In genomic region chr2:118185210-118186109, GRCh38 we compare ENCODE assay signal across 8 cellular contexts.
DNase-seq lines count a peak whose midpoint lies in the region; ATAC-seq and TF ChIP-seq lines count a peak whose summit lies in the region.

No MANE protein-coding gene starts in this region.

- H3K27ac ChIP-seq in OCI-LY7 (ENCODE audit: low read depth, low read length, poor library complexity, severe bottlenecking) (peak overlapping the region; percentile 6), substantia nigra (ENCODE audit: low read depth, low read length, poor library complexity, severe bottlenecking) (peak overlapping the region; percentile 58)

- CTCF ChIA-PET in OCI-LY7 (lab: Charles Lee; ENCODE audit: unreplicated experiment), result no interaction called here

- H3K27ac Mint-ChIP-seq in natural killer cell, result peak overlapping the region; percentile 93 to 97

- H3K4me3 Mint-ChIP-seq in natural killer cell, result peak overlapping the region; percentile 97

- POLR2A ChIA-PET in OCI-LY7 (lab: Charles Lee), result no interaction called here

- DNase-seq in COLO829 (ENCODE audit: low spot score), result peak; percentile 22
- peak; percentile 45 for DNase-seq in HK-2 (ENCODE audit: unreplicated experiment)
- peak; percentile 37 for DNase-seq in OCI-LY7 (ENCODE audit: low spot score)
- DNase-seq in activated gamma-delta T cell (lab: John Stamatoyannopoulos, UW), result peak; percentile 38
- DNase-seq in fibroblast of the conjunctiva (ENCODE audit: low read depth), result peak; percentile 18
- peak; percentile 51 for DNase-seq in natural killer cell
- DNase-seq in substantia nigra (lab: John Stamatoyannopoulos, UW), result peak in 44 of 49 donors; percentile 6 to 69 (median 36)

- no peaks in the 10 kb centered on the region for H3K9me3 ChIP-seq in OCI-LY7 (ENCODE audit: low read length)

- peaks cover 18 to 19% of the 10 kb centered on the region in 2 donors for H3K4me1 Mint-ChIP-seq in natural killer cell

- H3K79me2 ChIP-seq in OCI-LY7 (ENCODE audit: insufficient read depth, low read depth, low read length), result no peaks in the 10 kb centered on the region

- peak overlapping the region; percentile 68 for H3K4me2 ChIP-seq in OCI-LY7 (ENCODE audit: low read length)

- TF ChIP-seq CTCF in OCI-LY7 (conservative IDR thresholded peaks at IDR 0.05; ENCODE audit: low read length) (no peak), natural killer cell (IDR thresholded peaks at IDR 0.05) (no peak)

- H3K27me3 Mint-ChIP-seq in natural killer cell (ENCODE audit: low read depth in 2 of 2), result peaks cover 0 to 4% of the 10 kb centered on the region in 2 donors

- BruUV-seq in OCI-LY7 (replicated peaks; lab: Mats Ljungman, UMichigan), result TSS peak; percentile 95

- no peaks in the 10 kb centered on the region for H3K9me2 ChIP-seq in OCI-LY7 (ENCODE audit: insufficient read depth, low read length)

- H3K9me3 Mint-ChIP-seq in natural killer cell, result no peaks in the 10 kb centered on the region

- H2AFZ ChIP-seq in OCI-LY7 (ENCODE audit: low read length), result peak overlapping the region; percentile 93

- intact Hi-C loops in OCI-LY7 (cut with micrococcal nuclease; ENCODE audit: unreplicated experiment), result loop anchor here (5.0 kb wide), 1 partner anchor 373 kb away; the partner anchor contains the start of gene DDX18
- intact Hi-C loops in natural killer cell (cut with micrococcal nuclease), result loop anchor here (1.0 to 5.0 kb wide), 2 partner anchors 98 to 371 kb away; partner anchors contain the start of genes DDX18 and INSIG2

- ATAC-seq in GM19467 (IDR thresholded peaks at IDR 0.05; ENCODE audit: unreplicated experiment), result peak; percentile 76
- ATAC-seq in natural killer cell, result peak; percentile 68 to 83 (median 76)

- H3K4me1 ChIP-seq in OCI-LY7 (ENCODE audit: insufficient read depth, low read length, poor library complexity, severe bottlenecking), result peaks cover 7% of the 10 kb centered on the region

- H3K4me3 ChIP-seq in OCI-LY7 (ENCODE audit: low read depth, low read length, poor library complexity, severe bottlenecking), result peak overlapping the region; percentile 69

- no peaks in the 10 kb centered on the region for H4K20me1 ChIP-seq in OCI-LY7 (ENCODE audit: insufficient read depth, low read length)

- H3K36me3 Mint-ChIP-seq in natural killer cell, result no peaks in the 10 kb centered on the region

- no peaks in the 10 kb centered on the region for H3K36me3 ChIP-seq in OCI-LY7 (ENCODE audit: insufficient read depth, low read length)

Comparison
In these comparisons a context has a peak if more than half of its experiments do, and no peak if none do; other contexts are left out.
1. Peak in every context shown above with its lines: DNase-seq, ATAC-seq, H3K4me3 ChIP-seq and H3K27ac ChIP-seq.